8 cellular contexts compared by ENCODE assay signal in the genomic region with DNA sequence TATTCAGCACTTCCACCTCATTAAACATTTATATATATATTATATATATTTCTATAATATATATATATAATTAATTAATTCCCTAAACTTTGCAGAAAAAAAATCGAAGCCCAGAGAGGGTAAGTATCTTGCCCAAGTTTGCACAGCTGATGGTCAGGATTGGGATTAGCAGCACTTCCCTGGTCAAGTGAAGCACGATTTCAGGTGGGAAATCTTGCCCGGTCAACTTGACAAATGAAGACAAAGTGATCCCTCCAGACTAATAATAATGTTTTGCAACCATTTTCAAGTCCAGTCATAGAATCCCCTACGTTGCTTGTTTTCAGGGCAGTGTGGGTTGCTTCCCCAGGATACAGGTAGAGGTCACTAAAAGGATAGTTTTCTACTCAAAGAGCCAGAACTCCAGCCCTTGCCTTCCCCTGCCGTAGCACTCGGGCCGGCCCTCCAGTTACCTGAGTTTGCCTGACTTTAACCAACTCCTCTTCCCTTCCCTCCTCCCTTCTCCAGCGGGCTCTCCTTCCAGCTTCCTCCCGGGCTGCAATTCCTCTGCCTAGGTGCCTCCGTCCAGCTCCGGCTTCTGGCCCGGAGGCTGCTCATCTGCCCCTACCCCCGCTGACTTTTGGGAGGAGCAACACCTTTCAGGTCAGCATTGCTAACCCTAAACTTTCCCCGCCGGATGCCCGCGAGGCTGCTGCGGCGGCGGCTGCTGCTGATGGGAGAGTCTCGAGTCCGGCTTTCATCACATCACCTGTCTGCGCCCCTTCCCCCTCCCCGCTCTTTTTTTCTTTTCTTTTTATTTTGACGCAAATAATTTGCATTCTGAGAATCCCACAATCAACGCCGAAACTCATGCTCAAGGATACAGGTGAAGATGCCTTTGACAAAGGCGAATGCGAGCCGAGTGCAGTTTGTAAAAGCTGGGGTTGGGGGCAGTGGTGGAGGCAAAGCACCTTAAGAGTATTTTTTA. TPM values are rescaled to one million over a fixed set of nuclear protein-coding genes. Genes with fewer than 3 reads are reported as not detected.
DNase-seq lines count a peak whose midpoint lies in the region; ATAC-seq and TF ChIP-seq lines count a peak whose summit lies in the region.

No MANE protein-coding gene starts in this region.

- no peak overlapping the region for H3K27ac ChIP-seq in coronary artery

- H3K9me3 Mint-ChIP-seq in natural killer cell treated with Interleukin-12 subunit alpha and Interleukin-12 subunit beta and Interleukin-15 and Interleukin-18, amount 100 ng/mL, for 72 hours, result no peaks in the 10 kb centered on the region

- intact Hi-C loops in mucosa of descending colon (cut with DNase I, micrococcal nuclease), result no loop called here

- peaks cover 0 to 2% of the 10 kb centered on the region in 2 donors for H3K4me1 Mint-ChIP-seq in natural killer cell treated with Interleukin-12 subunit alpha and Interleukin-12 subunit beta and Interleukin-15 and Interleukin-18, amount 100 ng/mL, for 72 hours (ENCODE audit: low read depth in 2 of 2)

- TF ChIP-seq CTCF in coronary artery (IDR thresholded peaks at IDR 0.05), result no peak
- no peak for TF ChIP-seq CTCF in mucosa of descending colon (IDR thresholded peaks at IDR 0.05)

- H3K27me3 ChIP-seq in H7 (ENCODE audit: control insufficient read depth, insufficient read depth, low read length), result no peaks in the 10 kb centered on the region; the same call in 1 of the 2 replicates

- peaks cover 12% of the 10 kb centered on the region for H3K4me1 ChIP-seq in mucosa of descending colon (ENCODE audit: low read depth)

- peaks cover 33 to 50% of the 10 kb centered on the region in 2 donors for H3K27me3 Mint-ChIP-seq in natural killer cell treated with Interleukin-12 subunit alpha and Interleukin-12 subunit beta and Interleukin-15 and Interleukin-18, amount 100 ng/mL, for 72 hours

- peak; percentile 3 for DNase-seq in NCI-H1092 treated with DMSO at 0.1 percent for 48 hours (lab: John Stamatoyannopoulos, UW)
- no peak for DNase-seq in NCI-H1092 (lab: John Stamatoyannopoulos, UW)
- DNase-seq in H7, result peak; percentile 82
- DNase-seq in NCI-H446 treated with DMSO at 0.1 percent for 48 hours (lab: John Stamatoyannopoulos, UW), result peak; percentile 35
- no peak for DNase-seq in coronary artery (ENCODE audit: low spot score)
- DNase-seq in mucosa of descending colon, result peak; percentile 64 to 69 (median 69)
- DNase-seq in natural killer cell treated with Interleukin-12 subunit alpha and Interleukin-12 subunit beta and Interleukin-15 and Interleukin-18, amount 100 ng/mL, for 72 hours (ENCODE audit: low spot score), result no peak
- DNase-seq in stimulated activated CD4-positive, alpha-beta T cell treated with anti-CD3 and anti-CD28 coated beads, Interleukin-4, amount 100 ng/mL, for 4 hours, result no peak

- peak overlapping the region; percentile 60 for H3K4me3 ChIP-seq in H7 (ENCODE audit: insufficient read depth, low read depth, low read length)
- H3K4me3 ChIP-seq in coronary artery, result peak overlapping the region; percentile 73
- peak overlapping the region; percentile 34 for H3K4me3 ChIP-seq in mucosa of descending colon

- no peak overlapping the region for H3K4me3 Mint-ChIP-seq in natural killer cell treated with Interleukin-12 subunit alpha and Interleukin-12 subunit beta and Interleukin-15 and Interleukin-18, amount 100 ng/mL, for 72 hours

- H3K9me3 ChIP-seq in mucosa of descending colon, result no peaks in the 10 kb centered on the region

- H3K36me3 Mint-ChIP-seq in natural killer cell treated with Interleukin-12 subunit alpha and Interleukin-12 subunit beta and Interleukin-15 and Interleukin-18, amount 100 ng/mL, for 72 hours, result peaks cover 7% of the 10 kb centered on the region

- H3K27ac Mint-ChIP-seq in natural killer cell treated with Interleukin-12 subunit alpha and Interleukin-12 subunit beta and Interleukin-15 and Interleukin-18, amount 100 ng/mL, for 72 hours, result no peak overlapping the region

- no peaks in the 10 kb centered on the region for H3K36me3 ChIP-seq in H7 (replicated peaks; ENCODE audit: control insufficient read depth, insufficient read depth, low read length)
- H3K36me3 ChIP-seq in mucosa of descending colon (ENCODE audit: low read depth), result no peaks in the 10 kb centered on the region

- ATAC-seq in mucosa of descending colon, result peak; percentile 83
- ATAC-seq in natural killer cell treated with Interleukin-12 subunit alpha and Interleukin-12 subunit beta and Interleukin-15 and Interleukin-18, amount 100 ng/mL, for 72 hours, result no peak

RNA-seq across cellular contexts. Expression of gene PRLR, which starts 0.9 kb away (rescaled TPM):
- total RNA-seq in H7 (2014; rRNA removed; shearing (Covaris generic)), result 1.5 and 2.0 TPM in 2 replicates
- 10 to 100 TPM; 10.3 to 47.1 (median 35.8) TPM for total RNA-seq in mucosa of descending colon
- total RNA-seq in natural killer cell treated with Interleukin-12 subunit alpha and Interleukin-12 subunit beta and Interleukin-15 and Interleukin-18, amount 100 ng/mL, for 72 hours, result not detected

Comparison
In these comparisons a context has a peak if more than half of its experiments do, and no peak if none do; other contexts are left out.
1. DNase-seq: peak in NCI-H1092 treated with DMSO at 0.1 percent for 48 hours (single experiment), H7 (single experiment), NCI-H446 treated with DMSO at 0.1 percent for 48 hours (single experiment) and mucosa of descending colon (3 of 3); none in NCI-H1092 (single experiment), coronary artery (single experiment), natural killer cell treated with Interleukin-12 subunit alpha and Interleukin-12 subunit beta and Interleukin-15 and Interleukin-18, amount 100 ng/mL, for 72 hours (single experiment) and stimulated activated CD4-positive, alpha-beta T cell treated with anti-CD3 and anti-CD28 coated beads, Interleukin-4, amount 100 ng/mL, for 4 hours (0 of 2).
2. Peak in every context shown above with its lines, with median percentiles within 50 percentile points of each other: H3K4me3 ChIP-seq.